25 cellular contexts compared by ENCODE assay signal in the genomic region with DNA sequence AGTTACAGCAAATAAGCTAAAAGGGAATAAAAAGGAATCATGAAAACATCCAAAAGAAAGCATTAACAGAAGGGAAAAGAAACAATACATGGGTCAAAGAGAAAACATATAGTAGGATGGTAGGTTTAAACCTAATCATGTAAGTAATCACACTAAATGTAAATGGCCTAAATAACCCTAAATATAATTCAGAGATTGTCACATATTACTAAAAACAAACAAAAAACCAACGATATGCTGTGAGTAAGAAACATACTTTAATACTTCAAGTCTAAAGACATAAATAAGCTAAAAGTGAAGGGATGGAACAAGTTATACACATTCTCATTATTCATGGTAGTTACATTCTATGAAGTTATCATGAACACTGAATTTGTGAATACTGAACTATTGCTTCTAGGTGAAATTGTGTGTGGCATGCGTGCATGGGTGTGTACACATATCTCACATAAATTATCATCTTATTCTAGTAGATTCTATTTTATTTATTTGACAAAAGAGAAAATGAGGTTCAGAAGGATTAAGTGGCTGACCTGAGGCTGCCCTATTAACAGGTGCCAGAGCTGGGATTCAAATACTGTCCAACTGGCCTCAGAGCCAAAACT.
"Had no signal": no experiment of that assay in that cellular context is flagged by ENCODE, and none has a peak within 500 bp of the region (broad histone marks: within the 10 kb centered on the region; RNA-seq: fewer than 3 reads in every experiment).

No MANE protein-coding gene starts in this region.

- ATAC-seq: activated naive CD8-positive, alpha-beta T cell treated with anti-CD3 and anti-CD28 coated beads, Interleukin-2, amount 50 U/mL, for 24 hours; esophagus mucosa; WTC11 had no signal

- H3K27me3 ChIP-seq: ascending aorta, brain microvascular endothelial cell had no signal

- FAIRE-seq: bronchial epithelial cell, frontal cortex had no signal

- H3K4me3 ChIP-seq: ascending aorta had no signal

- H3K36me3 ChIP-seq: brain microvascular endothelial cell had no signal

- DNase-seq: activated CD4-positive, alpha-beta memory T cell treated with anti-CD3 and anti-CD28 coated beads, Interleukin-2, amount 10 ng/mL, durations not matched to agents 7 days and 5 days; activated CD4-positive, alpha-beta T cell treated with anti-CD3 and anti-CD28 coated beads for 1 hour; activated CD4-positive, alpha-beta T cell treated with anti-CD3 and anti-CD28 coated beads for 4 hours; activated CD4-positive, alpha-beta T cell treated with anti-CD3 and anti-CD28 coated beads, Interleukin-2, amount 10 ng/mL, durations not matched to agents 7 days and 5 days; activated CD4-positive, alpha-beta T cell treated with anti-CD3 and anti-CD28 coated beads, Interleukin-2, amount 50 U/mL, for 4 hours; activated CD8-positive, alpha-beta memory T cell treated with anti-CD3 and anti-CD28 coated beads for 24 hours; activated effector memory CD4-positive, alpha-beta T cell treated with anti-CD3 and anti-CD28 coated beads, Interleukin-2, amount 50 U/mL, for 16 hours; activated naive CD4-positive, alpha-beta T cell treated with anti-CD3 and anti-CD28 coated beads for 36 hours; activated naive CD8-positive, alpha-beta T cell treated with anti-CD3 and anti-CD28 coated beads for 36 hours; activated naive CD8-positive, alpha-beta T cell treated with anti-CD3 and anti-CD28 coated beads, Interleukin-2, amount 50 U/mL, for 24 hours; activated T-cell treated with anti-CD3 and anti-CD28 coated beads, Interleukin-2, amount 50 U/mL, for 48 hours; brain microvascular endothelial cell; cortex of kidney; dermis blood vessel endothelial cell; effector CD4-positive, alpha-beta T cell; foreskin fibroblast; head of caudate nucleus; hippocampal formation; T-helper 2 cell had no signal

- H3K27ac ChIP-seq: ascending aorta, brain microvascular endothelial cell, VCaP had no signal
